In genomic region chr1:177800386-177801058, GRCh38 we compare ENCODE assay signal across 12 cellular contexts.
DNase-seq lines count a peak whose midpoint lies in the region; ATAC-seq and TF ChIP-seq lines count a peak whose summit lies in the region.
"Had no signal": no experiment of that assay in that cellular context is flagged by ENCODE, and none has a peak within 500 bp of the region (broad histone marks: within the 10 kb centered on the region; RNA-seq: fewer than 3 reads in every experiment).

No MANE protein-coding gene starts in this region.

- no peaks in the 10 kb centered on the region for H3K36me3 ChIP-seq in kidney epithelial cell (ENCODE audit: control insufficient read depth, insufficient read depth, low read length)
- H3K36me3 ChIP-seq: MG63 had no signal

- H3K9me3 Mint-ChIP-seq in glutamatergic neuron (ENCODE audit: unreplicated experiment): peaks cover 4% of the 10 kb centered on the region

- peaks cover 2% of the 10 kb centered on the region for H3K27me3 Mint-ChIP-seq in glutamatergic neuron (ENCODE audit: unreplicated experiment)
- H3K27me3 Mint-ChIP-seq: activated B cell treated with CpG ODN at 0.5 μM for 24 hours had no signal

- peaks cover 6% of the 10 kb centered on the region for H3K36me3 Mint-ChIP-seq in glutamatergic neuron (ENCODE audit: unreplicated experiment)
- H3K36me3 Mint-ChIP-seq: memory B cell had no signal

- DNase-seq in NCI-H2029 treated with DMSO at 0.1 percent for 48 hours (lab: John Stamatoyannopoulos, UW) (peak; percentile 2), kidney epithelial cell (ENCODE audit: low read depth) (peak; percentile 45), glutamatergic neuron (no peak), retina (no peak)
- no peak for DNase-seq in activated CD4-positive, alpha-beta T cell treated with anti-CD3 and anti-CD28 coated beads, Interleukin-2, amount 50 U/mL, for 4 hours
- no peak for DNase-seq in stimulated activated naive CD4-positive, alpha-beta T cell (lab: John Stamatoyannopoulos, UW)
- DNase-seq: activated B cell treated with CpG ODN at 0.5 μM for 24 hours; MG63; stimulated activated CD4-positive, alpha-beta T cell treated with anti-CD3 and anti-CD28 coated beads, Interleukin-4, amount 100 ng/mL, for 24 hours had no signal

- H3K4me3 ChIP-seq in kidney epithelial cell (ENCODE audit: low read depth, low read length): no peak overlapping the region
- H3K4me3 ChIP-seq: MG63 had no signal

- peaks cover 2% of the 10 kb centered on the region for H3K4me1 Mint-ChIP-seq in glutamatergic neuron (ENCODE audit: low read depth, unreplicated experiment)
- H3K4me1 Mint-ChIP-seq: activated B cell treated with CpG ODN at 0.5 μM for 24 hours, memory B cell had no signal

- no peak for TF ChIP-seq CTCF in kidney epithelial cell (IDR thresholded peaks at IDR 0.05; ENCODE audit: insufficient read depth, low read length, poor library complexity, severe bottlenecking)
- TF ChIP-seq CTCF in glutamatergic neuron (IDR thresholded peaks at IDR 0.05; ENCODE audit: partially characterized antibody, unreplicated experiment): no peak

- H3K27me3 ChIP-seq in kidney epithelial cell (ENCODE audit: control insufficient read depth, insufficient read depth, low read length): no peaks in the 10 kb centered on the region

- ATAC-seq in GM18517 (IDR thresholded peaks at IDR 0.05; ENCODE audit: unreplicated experiment) (peak; percentile 81), HG02642 (IDR thresholded peaks at IDR 0.05; ENCODE audit: poor library complexity, unreplicated experiment) (peak; percentile 81)

- no peak overlapping the region for H3K27ac Mint-ChIP-seq in glutamatergic neuron (ENCODE audit: unreplicated experiment)
- H3K27ac Mint-ChIP-seq: activated B cell treated with CpG ODN at 0.5 μM for 24 hours, memory B cell had no signal

- H3K4me3 Mint-ChIP-seq in glutamatergic neuron (ENCODE audit: unreplicated experiment): no peak overlapping the region
- H3K4me3 Mint-ChIP-seq: activated B cell treated with CpG ODN at 0.5 μM for 24 hours, memory B cell had no signal

Comparison
In these comparisons a context has a peak if more than half of its experiments do, and no peak if none do; other contexts are left out.
1. DNase-seq: peak in NCI-H2029 treated with DMSO at 0.1 percent for 48 hours (single experiment) and kidney epithelial cell (single experiment); none in activated CD4-positive, alpha-beta T cell treated with anti-CD3 and anti-CD28 coated beads, Interleukin-2, amount 50 U/mL, for 4 hours (0 of 2), glutamatergic neuron (single experiment), retina (single experiment) and stimulated activated naive CD4-positive, alpha-beta T cell (0 of 6).